ENCODE assay signal across 1 cellular context in the genomic region with DNA sequence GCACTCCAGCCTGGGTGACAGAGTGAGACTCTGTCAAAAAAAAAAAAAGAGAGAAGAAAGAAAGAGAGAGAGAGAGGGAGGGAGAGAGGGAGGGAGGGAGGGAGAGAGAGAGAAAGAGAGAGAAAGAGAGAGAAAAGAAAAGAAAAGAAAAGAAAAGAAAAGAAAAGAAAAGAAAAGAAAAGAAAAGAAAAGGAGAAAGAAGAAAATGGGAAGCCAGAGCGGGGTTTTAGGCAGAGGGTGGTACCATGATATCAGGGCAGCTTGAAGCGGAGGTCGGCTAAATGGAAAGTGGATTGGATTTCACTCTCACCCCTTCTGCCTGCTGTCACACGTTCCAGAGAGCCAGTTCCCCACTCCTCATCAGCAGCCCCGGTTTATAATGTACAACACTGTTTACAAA.
TF ChIP-seq lines count a peak whose summit lies in the region.

No MANE protein-coding gene starts in this region.

TF ChIP-seq in K562, 482 proteins besides CTCF, POLR2A, EP300 and RAD21 (continued from another document):
- TF ChIP-seq ZNF512 (tag; IDR thresholded peaks at IDR 0.05): peak; percentile 71
